ENCODE assay signal across 30 cellular contexts in the genomic region with DNA sequence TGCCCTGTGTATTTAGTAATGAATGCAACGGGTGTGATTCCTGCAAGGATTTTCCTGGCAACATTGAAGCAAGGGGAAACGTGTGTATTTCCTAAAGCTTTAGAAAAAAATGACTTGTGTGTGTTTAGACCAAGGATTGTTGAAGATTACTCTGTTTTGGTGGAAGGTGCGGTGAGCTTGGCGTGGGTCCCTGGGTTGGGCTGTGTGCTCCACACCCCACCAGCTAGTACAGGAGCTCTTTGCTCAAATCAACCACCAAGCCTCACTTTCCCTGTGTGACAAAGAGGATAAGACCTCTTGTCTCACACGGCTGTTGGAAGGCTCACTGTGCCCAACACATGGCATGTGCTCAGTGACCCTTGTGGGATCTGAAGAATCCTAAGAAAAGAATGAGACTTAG. TPM values are rescaled to one million over a fixed set of nuclear protein-coding genes. Genes with fewer than 3 reads are reported as not detected.
"Had no signal": no experiment of that assay in that cellular context is flagged by ENCODE, and none has a peak within 500 bp of the region (broad histone marks: within the 10 kb centered on the region; RNA-seq: fewer than 3 reads in every experiment).

No MANE protein-coding gene starts in this region.

- FAIRE-seq: colon, endothelial cell of umbilical vein, islet of Langerhans, urothelium cell line had no signal

- H3K9me3 ChIP-seq: esophagus muscularis mucosa, gastroesophageal sphincter, heart right ventricle, left lung, psoas muscle, testis, tibial nerve, upper lobe of left lung had no signal

- H3K27ac ChIP-seq: dorsolateral prefrontal cortex, esophagus muscularis mucosa, foreskin keratinocyte, gastroesophageal sphincter, heart right ventricle, left lung, psoas muscle, skin epidermis, testis, tibial nerve, upper lobe of left lung had no signal

- DNase-seq: caudate nucleus; cerebellar nuclear complex; dorsolateral prefrontal cortex; effector CD8-positive, alpha-beta T cell; foreskin keratinocyte; heart right ventricle; hippocampal formation; left cardiac atrium; left lung; natural killer cell; nucleus accumbens; posterior cingulate gyrus; psoas muscle; right cardiac atrium; stimulated activated CD4-positive, alpha-beta T cell treated with anti-CD3 and anti-CD28 coated beads, Interleukin-12 subunit alpha, Interleukin-12 subunit beta, amount 100 ng/mL, for 4 hours; stimulated activated CD4-positive, alpha-beta T cell treated with anti-CD3 and anti-CD28 coated beads, Interleukin-1b, Interleukin-23, amount 100 ng/mL, for 48 hours; stimulated activated CD4-positive, alpha-beta T cell treated with anti-CD3 and anti-CD28 coated beads, Interleukin-4, amount 100 ng/mL, for 1 hour; stimulated activated CD8-positive, alpha-beta memory T cell treated with anti-CD3 and anti-CD28 coated beads, Interleukin-4, amount 100 ng/mL, for 48 hours; stimulated activated naive CD8-positive, alpha-beta T cell treated with anti-CD3 and anti-CD28 coated beads, Interleukin-15, Interleukin-2, amounts not matched to agents 100 U/mL and 50 U/mL, for 24 hours; substantia nigra; testis; upper lobe of left lung had no signal

- H3K4me1 ChIP-seq: foreskin keratinocyte, heart right ventricle, left lung, upper lobe of left lung had no signal

- H3K4me3 ChIP-seq: dorsolateral prefrontal cortex, esophagus muscularis mucosa, gastroesophageal sphincter, heart right ventricle, left lung, psoas muscle, skin epidermis, testis, tibial nerve, upper lobe of left lung had no signal

- ATAC-seq: foreskin keratinocyte; gastroesophageal sphincter; heart right ventricle; left cardiac atrium; left lung; natural killer cell; psoas muscle; right cardiac atrium; stimulated activated naive CD8-positive, alpha-beta T cell treated with anti-CD3 and anti-CD28 coated beads, Interleukin-15, Interleukin-2, amounts not matched to agents 100 U/mL and 50 U/mL, for 24 hours had no signal

- H3K27me3 ChIP-seq: dorsolateral prefrontal cortex, esophagus muscularis mucosa, left lung, testis, tibial nerve, upper lobe of left lung had no signal

- H3K36me3 ChIP-seq: esophagus muscularis mucosa, gastroesophageal sphincter, heart right ventricle, left lung, tibial nerve, upper lobe of left lung had no signal

RNA-seq across cellular contexts. Expression of a gene that starts 21.4 kb away (rescaled TPM):
- polyA plus RNA-seq: foreskin keratinocyte had no signal
